11 cellular contexts compared by ENCODE assay signal in the genomic region with DNA sequence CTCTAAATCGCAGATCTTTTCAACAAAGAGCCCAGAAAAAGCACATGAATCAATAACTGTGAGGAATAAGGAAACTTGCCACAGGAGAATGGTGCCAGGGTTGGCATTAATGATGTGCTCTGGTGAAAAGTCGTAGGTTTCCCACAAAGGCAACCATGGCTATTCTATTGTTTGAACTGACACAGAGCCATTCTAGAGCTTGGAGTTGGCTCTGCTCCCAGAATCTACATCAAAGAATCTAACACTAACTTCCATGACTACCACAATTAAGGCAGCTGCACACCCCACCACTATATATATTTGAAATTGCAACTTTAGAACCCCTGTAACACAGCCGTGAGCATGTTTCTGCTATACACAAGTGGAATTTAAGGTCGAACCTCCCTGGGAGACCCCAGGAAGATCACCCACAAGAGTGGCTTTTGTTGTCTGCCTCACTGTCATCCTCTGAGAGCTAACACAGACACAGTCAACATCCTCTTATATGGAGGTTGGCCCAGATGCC.
"Had no signal": no experiment of that assay in that cellular context is flagged by ENCODE, and none has a peak within 500 bp of the region (broad histone marks: within the 10 kb centered on the region; RNA-seq: fewer than 3 reads in every experiment).

No MANE protein-coding gene starts in this region.

- H3K27ac ChIP-seq: cardiac muscle cell, pancreas had no signal

- H3K27me3 ChIP-seq: cardiac muscle cell, pancreas had no signal

- H3K4me1 Mint-ChIP-seq: activated naive CD8-positive, alpha-beta T cell treated with anti-CD3 and anti-CD28 coated beads, Interleukin-2, amount 10 ng/mL, durations not matched to agents 7 days and 5 days had no signal

- ATAC-seq: left lobe of liver, pancreas had no signal

- H3K4me3 ChIP-seq: cardiac muscle cell, pancreas had no signal

- H3K4me3 Mint-ChIP-seq: activated naive CD8-positive, alpha-beta T cell treated with anti-CD3 and anti-CD28 coated beads, Interleukin-2, amount 10 ng/mL, durations not matched to agents 7 days and 5 days; activated T-helper 1 cell treated with anti-CD3 and anti-CD28 coated beads, Interleukin-12 subunit alpha, Interleukin-12 subunit beta, Interleukin-2, Interleukin-4 antibody, amounts not matched to agents 30 ng/mL and 10 ng/mL and 1 ng/mL, durations not matched to agents 14 hours and 24 hours and 36 hours; naive B cell had no signal

- H3K4me1 ChIP-seq: pancreas had no signal

- DNase-seq: activated CD4-positive, CD25-positive, alpha-beta regulatory T cell treated with anti-CD3 and anti-CD28 coated beads, Interleukin-2, amount 50 U/mL, for 72 hours; activated naive CD8-positive, alpha-beta T cell treated with anti-CD3 and anti-CD28 coated beads, Interleukin-2, amount 10 ng/mL, durations not matched to agents 7 days and 5 days; hippocampal formation; naive B cell; pancreas; stimulated activated CD4-positive, alpha-beta T cell treated with anti-CD3 and anti-CD28 coated beads, Interleukin-12 subunit alpha, Interleukin-12 subunit beta, amount 100 ng/mL, for 4 hours; stimulated activated CD4-positive, alpha-beta T cell treated with anti-CD3 and anti-CD28 coated beads, Interleukin-2, amount 100 ng/mL, for 24 hours; T1000 had no signal

- H3K9me3 Mint-ChIP-seq: activated naive CD8-positive, alpha-beta T cell treated with anti-CD3 and anti-CD28 coated beads, Interleukin-2, amount 10 ng/mL, durations not matched to agents 7 days and 5 days; activated T-helper 1 cell treated with anti-CD3 and anti-CD28 coated beads, Interleukin-12 subunit alpha, Interleukin-12 subunit beta, Interleukin-2, Interleukin-4 antibody, amounts not matched to agents 30 ng/mL and 10 ng/mL and 1 ng/mL, durations not matched to agents 14 hours and 24 hours and 36 hours had no signal

- H3K27ac Mint-ChIP-seq: activated naive CD8-positive, alpha-beta T cell treated with anti-CD3 and anti-CD28 coated beads, Interleukin-2, amount 10 ng/mL, durations not matched to agents 7 days and 5 days; activated T-helper 1 cell treated with anti-CD3 and anti-CD28 coated beads, Interleukin-12 subunit alpha, Interleukin-12 subunit beta, Interleukin-2, Interleukin-4 antibody, amounts not matched to agents 30 ng/mL and 10 ng/mL and 1 ng/mL, durations not matched to agents 14 hours and 24 hours and 36 hours had no signal

- H3K36me3 ChIP-seq: cardiac muscle cell, pancreas had no signal

- H3K9me3 ChIP-seq: pancreas had no signal

- H3K36me3 Mint-ChIP-seq: activated naive CD8-positive, alpha-beta T cell treated with anti-CD3 and anti-CD28 coated beads, Interleukin-2, amount 10 ng/mL, durations not matched to agents 7 days and 5 days; naive B cell had no signal
